ENCODE assay signal across 8 cellular contexts in genomic region chr14:105473677-105474477, GRCh38. TPM values are rescaled to one million over a fixed set of nuclear protein-coding genes. Genes with fewer than 3 reads are reported as not detected.
DNase-seq lines count a peak whose midpoint lies in the region; ATAC-seq and TF ChIP-seq lines count a peak whose summit lies in the region.

No MANE protein-coding gene starts in this region.

- WGBS in heart right ventricle, 2 donors = 2% methylated on average over 57 to 60 of the region's 60 CpGs
- no CpG with 5 or more reads among the region's 60 CpGs for WGBS in trophoblast cell (ENCODE audit: extremely low coverage, insufficient coverage, insufficient read length)

- TF ChIP-seq CTCF in NB4 (IDR thresholded peaks at IDR 0.05; ENCODE audit: low read depth, low read length) = no peak
- TF ChIP-seq CTCF in heart right ventricle (IDR thresholded peaks at IDR 0.05) = peak in 1 of 9 donors; percentile 5

- peak; percentile 94 for DNase-seq in Daoy (ENCODE audit: low read depth)
- peak; percentile 70 for DNase-seq in NB4 (ENCODE audit: low read depth)
- DNase-seq in T follicular helper cell (ENCODE audit: low read depth) = peak; percentile 75
- peak; percentile 98 for DNase-seq in heart right ventricle
- DNase-seq in trophoblast cell = peak; percentile 96 to 97

- peak overlapping the region; percentile 78 for H3K4me2 ChIP-seq in trophoblast cell (ENCODE audit: low read length)

- peaks cover 46 to 78% (median 76%) of the 10 kb centered on the region in 9 donors for H3K4me1 ChIP-seq in heart right ventricle
- peaks cover 10 to 25% of the 10 kb centered on the region in 2 experiments for H3K4me1 ChIP-seq in trophoblast cell (ENCODE audit: control insufficient read depth in 1 of 2, insufficient read depth in 2 of 2, low read length in 2 of 2)

- H3K36me3 ChIP-seq in heart right ventricle (peaks cover 0 to 19% (median 0%) of the 10 kb centered on the region in 9 donors), trophoblast cell (ENCODE audit: control insufficient read depth in 1 of 2, insufficient read depth in 2 of 2, low read length in 2 of 2) (peaks cover 15 to 17% of the 10 kb centered on the region in 2 experiments)

- H3K9me3 ChIP-seq in heart right ventricle (no peaks in the 10 kb centered on the region), trophoblast cell (ENCODE audit: insufficient read depth, low read depth, low read length) (peaks cover 3% of the 10 kb centered on the region)

- peaks cover 0 to 47% (median 0%) of the 10 kb centered on the region in 7 donors for H3K27me3 ChIP-seq in heart right ventricle
- peaks cover 23% of the 10 kb centered on the region for H3K27me3 ChIP-seq in trophoblast cell (ENCODE audit: insufficient read depth, low read length)

- H2AK5ac ChIP-seq in trophoblast cell (ENCODE audit: low read length) = no peak overlapping the region

- H2BK12ac ChIP-seq in trophoblast cell (ENCODE audit: low read length) = no peak overlapping the region

- no peak overlapping the region for H3K9ac ChIP-seq in trophoblast cell (ENCODE audit: low read length)

- ATAC-seq in heart right ventricle (peak; percentile 35 to 63 (median 48)), GM18519 (IDR thresholded peaks at IDR 0.05; ENCODE audit: low FRiP score, unreplicated experiment) (no peak), HG03457 (IDR thresholded peaks at IDR 0.05; ENCODE audit: unreplicated experiment) (no peak)

- H4K12ac ChIP-seq in trophoblast cell (ENCODE audit: low read depth, low read length) = no peak overlapping the region

- peak overlapping the region; percentile 50 for H2AFZ ChIP-seq in trophoblast cell (ENCODE audit: insufficient read depth, low read length, poor library complexity)

- H2BK5ac ChIP-seq in trophoblast cell (ENCODE audit: low read depth, low read length, poor library complexity) = peak overlapping the region; percentile 62

- no peak overlapping the region for H3K23ac ChIP-seq in trophoblast cell (ENCODE audit: low read length)

- peaks cover 7% of the 10 kb centered on the region for H3K79me1 ChIP-seq in trophoblast cell (ENCODE audit: low read length)

- peak overlapping the region; percentile 20 for H3K4ac ChIP-seq in trophoblast cell (ENCODE audit: low read depth, low read length)

- peak overlapping the region; percentile 50 for H2BK120ac ChIP-seq in trophoblast cell (ENCODE audit: insufficient read depth, low read length, poor library complexity)

- no peak overlapping the region for H4K8ac ChIP-seq in trophoblast cell (ENCODE audit: low read depth, low read length)

- no peak overlapping the region for H3K18ac ChIP-seq in trophoblast cell (ENCODE audit: low read length)

- TF ChIP-seq POLR2A in NB4 (IDR thresholded peaks at IDR 0.05; ENCODE audit: extremely low read depth, insufficient read length) = no peak

- intact Hi-C loops in heart right ventricle (cut with DNase I) = no loop called here

- H4K91ac ChIP-seq in trophoblast cell (ENCODE audit: low read depth, low read length) = peak overlapping the region; percentile 60

- peak overlapping the region; percentile 6 for H3K14ac ChIP-seq in trophoblast cell (ENCODE audit: low read length)

- H3K79me2 ChIP-seq in trophoblast cell (ENCODE audit: control insufficient read depth, insufficient read depth, low read length, poor library complexity) = no peaks in the 10 kb centered on the region

- H3K4me3 ChIP-seq in NB4 (ENCODE audit: low read depth, low read length) (no peak overlapping the region), heart right ventricle (peak overlapping the region; percentile 49 to 100 (median 66)), trophoblast cell (ENCODE audit: low read depth, low read length) (peak overlapping the region; percentile 70)

- H3K27ac ChIP-seq in angular gyrus (ENCODE audit: low read depth, low read length) (peak overlapping the region; percentile 79), heart right ventricle (peak overlapping the region; percentile 80 to 100 (median 100)), trophoblast cell (ENCODE audit: low read depth, low read length) (no peak overlapping the region)

RNA-seq across cellular contexts. Expression of gene CRIP2, which starts 0.7 kb away (rescaled TPM):
- 88.8 and 94.1 TPM in 2 replicates for total RNA-seq in Daoy (2014; rRNA removed; shearing (Covaris generic))
- 1,000 to 10,000 TPM in 3 of 10 donors, 100 to 1,000 TPM in 7; 731 to 1,223 (median 884) TPM for total RNA-seq in heart right ventricle
- 1,000 to 10,000 TPM; 1,120 to 1,194 TPM for polyA plus RNA-seq in heart right ventricle
- 85.1 and 90.0 TPM in 2 replicates for polyA plus RNA-seq in trophoblast cell (2013)

RNA-seq across cellular contexts. Expression of gene CRIP1, which starts 12.8 kb away (rescaled TPM):
- 15.0 and 20.4 TPM in 2 replicates for total RNA-seq in Daoy (2014; rRNA removed; shearing (Covaris generic))
- 100 to 1,000 TPM in 1 of 10 donors, 10 to 100 TPM in 9; 34.0 to 131 (median 51.0) TPM for total RNA-seq in heart right ventricle
- polyA plus RNA-seq in heart right ventricle = 100 to 1,000 TPM; 149 to 170 TPM
- 44.7 and 45.0 TPM in 2 replicates for polyA plus RNA-seq in trophoblast cell (2013)

RNA-seq across cellular contexts. Expression of gene TEDC1, which starts 17.2 kb away (rescaled TPM):
- 61.9 and 73.5 TPM in 2 replicates for total RNA-seq in Daoy (2014; rRNA removed; shearing (Covaris generic))
- 1 to 10 TPM; 2.3 to 5.2 (median 4.2) TPM for total RNA-seq in heart right ventricle
- 10 to 100 TPM in 1 of 2 donors, 1 to 10 TPM in 1; 8.4 to 10.0 TPM for polyA plus RNA-seq in heart right ventricle
- 8.8 and 8.9 TPM in 2 replicates for polyA plus RNA-seq in trophoblast cell (2013)

RNA-seq across cellular contexts. Expression of gene TMEM121, which starts 52.5 kb away (rescaled TPM):
- 8.4 and 8.7 TPM in 2 replicates for total RNA-seq in Daoy (2014; rRNA removed; shearing (Covaris generic))
- total RNA-seq in heart right ventricle = 1 to 10 TPM in 8 of 10 donors, under 1 TPM in 2; 0.93 to 2.3 (median 1.7) TPM
- 1 to 10 TPM; 1.3 to 2.6 TPM for polyA plus RNA-seq in heart right ventricle
- 0.12 TPM in 2 replicates for polyA plus RNA-seq in trophoblast cell (2013)

RNA-seq across cellular contexts. Expression of gene MTA1, which starts 54.2 kb away (rescaled TPM):
- 37.9 and 49.1 TPM in 2 replicates for total RNA-seq in Daoy (2014; rRNA removed; shearing (Covaris generic))
- 100 to 1,000 TPM; 104 to 209 (median 133) TPM for total RNA-seq in heart right ventricle
- 100 to 1,000 TPM in 1 of 2 donors, 10 to 100 TPM in 1; 94.4 to 250 TPM for polyA plus RNA-seq in heart right ventricle
- polyA plus RNA-seq in trophoblast cell (2013) = 90.0 and 91.2 TPM in 2 replicates

Comparison
In these comparisons a context has a peak if more than half of its experiments do, and no peak if none do; other contexts are left out.
1. ATAC-seq: peak in heart right ventricle (8 of 8); none in GM18519 (single experiment) and HG03457 (single experiment).
2. RNA of gene TEDC1, which starts 17.2 kb away (total RNA-seq): 61.9 to 73.5 TPM in Daoy; 2.3 to 5.2 TPM in heart right ventricle; every median in the first group is over 10 times any median in the second.
3. Peak in every context shown above with its lines, with median percentiles within 50 percentile points of each other: DNase-seq.